Comparison of ENCODE assay signal across 26 cellular contexts in genomic region chr17:41681776-41682175, GRCh38. TPM values are rescaled to one million over a fixed set of nuclear protein-coding genes. Genes with fewer than 3 reads are reported as not detected.
"Had no signal": no experiment of that assay in that cellular context is flagged by ENCODE, and none has a peak within 500 bp of the region (broad histone marks: within the 10 kb centered on the region; RNA-seq: fewer than 3 reads in every experiment).

No MANE protein-coding gene starts in this region.

- H3K27me3 ChIP-seq: adrenal gland, ascending aorta, dorsolateral prefrontal cortex, upper lobe of right lung had no signal

- H3K27ac ChIP-seq: adrenal gland, ascending aorta, esophagus muscularis mucosa, parathyroid adenoma, upper lobe of right lung had no signal

- H3K4me3 ChIP-seq: adrenal gland, ascending aorta, dorsolateral prefrontal cortex, esophagus muscularis mucosa, upper lobe of right lung had no signal

- H3K79me2 ChIP-seq: parathyroid adenoma had no signal

- H3K27ac Mint-ChIP-seq: activated B cell treated with CpG ODN at 0.5 μM for 24 hours; activated CD4-positive, alpha-beta T cell treated with anti-CD3 and anti-CD28 coated beads for 36 hours; activated T-cell treated with anti-CD3 and anti-CD28 coated beads, Interleukin-2, amount 50 U/mL, for 72 hours; effector memory CD8-positive, alpha-beta T cell; nephron progenitor cell had no signal

- FAIRE-seq: colon, frontal cortex had no signal

- H3K9me3 Mint-ChIP-seq: activated B cell treated with CpG ODN at 0.5 μM for 24 hours; effector memory CD8-positive, alpha-beta T cell had no signal

- H3K9me3 ChIP-seq: adrenal gland, ascending aorta, esophagus muscularis mucosa, upper lobe of right lung had no signal

- H3K27me3 Mint-ChIP-seq: activated B cell treated with CpG ODN at 0.5 μM for 24 hours; activated CD4-positive, alpha-beta T cell treated with anti-CD3 and anti-CD28 coated beads for 36 hours; effector memory CD8-positive, alpha-beta T cell had no signal

- H3K4me3 Mint-ChIP-seq: activated B cell treated with CpG ODN at 0.5 μM for 24 hours; activated CD4-positive, alpha-beta T cell treated with anti-CD3 and anti-CD28 coated beads for 36 hours; activated T-cell treated with anti-CD3 and anti-CD28 coated beads, Interleukin-2, amount 50 U/mL, for 72 hours; effector memory CD8-positive, alpha-beta T cell; nephron progenitor cell had no signal

- H3K9ac ChIP-seq: parathyroid adenoma had no signal

- H3K36me3 ChIP-seq: adrenal gland, ascending aorta, esophagus muscularis mucosa, upper lobe of right lung had no signal

- DNase-seq: activated B cell treated with CpG ODN at 0.5 μM for 24 hours; activated CD4-positive, alpha-beta T cell treated with anti-CD3 and anti-CD28 coated beads for 36 hours; activated effector memory CD4-positive, alpha-beta T cell treated with anti-CD3 and anti-CD28 coated beads, Interleukin-2, amount 50 U/mL, for 16 hours; activated naive CD4-positive, alpha-beta T cell treated with anti-CD3 and anti-CD28 coated beads, Interleukin-2, amount 50 U/mL, for 16 hours; activated T-cell treated with anti-CD3 and anti-CD28 coated beads, Interleukin-2, amount 50 U/mL, for 72 hours; adrenal gland; central memory CD4-positive, alpha-beta T cell; dorsolateral prefrontal cortex; effector memory CD8-positive, alpha-beta T cell; hippocampal formation; left ventricle myocardium superior; nephron progenitor cell; nucleus accumbens; stimulated activated CD4-positive, alpha-beta T cell treated with anti-CD3 and anti-CD28 coated beads, Interleukin-4, amount 100 ng/mL, for 4 hours; stimulated activated naive CD8-positive, alpha-beta T cell treated with anti-CD3 and anti-CD28 coated beads, Interleukin-15, Interleukin-2, amounts not matched to agents 100 U/mL and 50 U/mL, for 24 hours; SW 1271; T1000; upper lobe of right lung had no signal

- H3K4me1 ChIP-seq: adrenal gland, ascending aorta, parathyroid adenoma had no signal

- ATAC-seq: activated CD4-positive, alpha-beta T cell treated with anti-CD3 and anti-CD28 coated beads for 36 hours; activated T-cell treated with anti-CD3 and anti-CD28 coated beads, Interleukin-2, amount 50 U/mL, for 72 hours; effector memory CD8-positive, alpha-beta T cell; left ventricle myocardium superior; right cardiac atrium; stimulated activated naive CD8-positive, alpha-beta T cell treated with anti-CD3 and anti-CD28 coated beads, Interleukin-15, Interleukin-2, amounts not matched to agents 100 U/mL and 50 U/mL, for 24 hours; upper lobe of right lung had no signal

RNA-seq across cellular contexts. Expression of gene GAST, which starts 30.4 kb away (rescaled TPM):
- total RNA-seq: activated B cell treated with CpG ODN at 0.5 μM for 24 hours; activated CD4-positive, alpha-beta T cell treated with anti-CD3 and anti-CD28 coated beads for 36 hours; activated T-cell treated with anti-CD3 and anti-CD28 coated beads, Interleukin-2, amount 50 U/mL, for 72 hours; adrenal gland; ascending aorta; esophagus muscularis mucosa; frontal cortex; left ventricle myocardium superior; pulmonary artery endothelial cell; right cardiac atrium; subcutaneous adipose tissue; upper lobe of right lung had no signal
- polyA plus RNA-seq: adrenal gland, right cardiac atrium had no signal

RNA-seq across cellular contexts. Expression of gene HAP1, which starts 52.7 kb away (rescaled TPM):
- total RNA-seq: activated CD4-positive, alpha-beta T cell treated with anti-CD3 and anti-CD28 coated beads for 36 hours; ascending aorta; left ventricle myocardium superior; right cardiac atrium; subcutaneous adipose tissue had no signal

RNA-seq across cellular contexts. Expression of gene KRT17, which starts 57.4 kb away (rescaled TPM):
- total RNA-seq: activated B cell treated with CpG ODN at 0.5 μM for 24 hours; activated CD4-positive, alpha-beta T cell treated with anti-CD3 and anti-CD28 coated beads for 36 hours; left ventricle myocardium superior; right cardiac atrium; subcutaneous adipose tissue had no signal
